11 cellular contexts compared by ENCODE assay signal in genomic region chr2:66494708-66495107, GRCh38. TPM values are rescaled to one million over a fixed set of nuclear protein-coding genes. Genes with fewer than 3 reads are reported as not detected.
DNase-seq lines count a peak whose midpoint lies in the region; ATAC-seq and TF ChIP-seq lines count a peak whose summit lies in the region.
"Had no signal": no experiment of that assay in that cellular context is flagged by ENCODE, and none has a peak within 500 bp of the region (broad histone marks: within the 10 kb centered on the region; RNA-seq: fewer than 3 reads in every experiment).

No MANE protein-coding gene starts in this region.

- peaks cover 52% of the 10 kb centered on the region for H3K4me1 ChIP-seq in ACC112 (ENCODE audit: control insufficient read depth, insufficient read depth, low read length, unreplicated experiment)
- H3K4me1 ChIP-seq in esophagus (ENCODE audit: control insufficient read depth in 2 of 2, insufficient read depth in 2 of 2, low read length in 1 of 2), result peaks cover 6 to 8% of the 10 kb centered on the region in 2 donors
- H3K4me1 ChIP-seq in mucosa of descending colon (ENCODE audit: low read depth), result peaks cover 12% of the 10 kb centered on the region

- no peaks in the 10 kb centered on the region for H3K9me3 ChIP-seq in esophagus (ENCODE audit: control insufficient read depth in 2 of 2, insufficient read depth in 1 of 2, low read depth in 1 of 2, low read length in 1 of 2)
- H3K9me3 ChIP-seq in mucosa of descending colon, result no peaks in the 10 kb centered on the region

- ATAC-seq in mucosa of descending colon, result peak; percentile 9
- ATAC-seq: HCT116 had no signal

- no peak for TF ChIP-seq CTCF in mucosa of descending colon (IDR thresholded peaks at IDR 0.05)

- no peak overlapping the region for H2AFZ ChIP-seq in ACC112 (ENCODE audit: low read length, unreplicated experiment)

- H3K36me3 ChIP-seq in ACC112 (ENCODE audit: insufficient read depth, low read length) (no peaks in the 10 kb centered on the region), esophagus (ENCODE audit: control insufficient read depth in 2 of 2, insufficient read depth in 2 of 2, low read length in 1 of 2) (no peaks in the 10 kb centered on the region), mucosa of descending colon (ENCODE audit: low read depth) (no peaks in the 10 kb centered on the region)

- peak overlapping the region; percentile 16; the same call in 1 of the 2 replicates for H3K4me3 ChIP-seq in ACC112 (ENCODE audit: low read depth, low read length)
- no peak overlapping the region for H3K4me3 ChIP-seq in esophagus (ENCODE audit: low read depth in 1 of 2, low read length in 2 of 2)
- H3K4me3 ChIP-seq in mucosa of descending colon, result no peak overlapping the region

- DNase-seq in NOMO-1 (lab: John Stamatoyannopoulos, UW; ENCODE audit: unreplicated experiment in 2 of 2) (peak; percentile 41 to 84), mucosa of descending colon (peak in 1 of 3 donors; percentile 35), SK-N-DZ (ENCODE audit: low spot score) (no peak), NCI-H1694 treated with DMSO at 0.1 percent for 48 hours (lab: John Stamatoyannopoulos, UW) (no peak), NCI-H1105 treated with DMSO at 0.1 percent for 48 hours (lab: John Stamatoyannopoulos, UW) (no peak), DMS53 (lab: John Stamatoyannopoulos, UW) (no peak)
- DNase-seq: KG1; stimulated activated naive CD4-positive, alpha-beta T cell had no signal

- H3K79me2 ChIP-seq in ACC112 (ENCODE audit: control insufficient read depth, insufficient read depth, low read length, unreplicated experiment), result peaks cover 3% of the 10 kb centered on the region

- 40 to 43% methylated on average over 6 of the region's 6 CpGs for WGBS in esophagus, 2 donors

- H3K27me3 ChIP-seq in ACC112 (ENCODE audit: insufficient read depth, low read length) (no peaks in the 10 kb centered on the region), esophagus (ENCODE audit: control insufficient read depth in 1 of 2, insufficient read depth in 2 of 2, low read length in 2 of 2) (no peaks in the 10 kb centered on the region)

- H3K27ac ChIP-seq in ACC112 (ENCODE audit: low read depth, low read length) (peak overlapping the region; percentile 72), esophagus (ENCODE audit: low read depth in 2 of 2, low read length in 1 of 2) (peak overlapping the region; percentile 26 to 50)

- intact Hi-C loops in mucosa of descending colon (cut with DNase I, micrococcal nuclease), result no loop called here

RNA-seq across cellular contexts. Expression of gene MEIS1, which starts 59.8 kb away (rescaled TPM):
- polyA plus RNA-seq in esophagus, result 10 to 100 TPM; 16.8 to 30.4 TPM
- total RNA-seq in mucosa of descending colon, result 100 to 1,000 TPM in 1 of 3 donors, 10 to 100 TPM in 2; 23.2 to 196 (median 33.4) TPM
- polyA plus RNA-seq in SK-N-DZ (2014; cell fraction: cytosol; rRNA removed), result 64.0 and 65.2 TPM in 2 replicates
- 93.6 and 97.2 TPM in 2 replicates for polyA plus RNA-seq in SK-N-DZ (2014; cell fraction: nucleus; rRNA removed)

Comparison
In these comparisons a context has a peak if more than half of its experiments do, and no peak if none do; other contexts are left out.
1. DNase-seq: peak in NOMO-1 (2 of 2); none in SK-N-DZ (single experiment), NCI-H1694 treated with DMSO at 0.1 percent for 48 hours (single experiment), NCI-H1105 treated with DMSO at 0.1 percent for 48 hours (single experiment) and DMS53 (single experiment).